Comparison of ENCODE assay signal across 9 cellular contexts in the genomic region with DNA sequence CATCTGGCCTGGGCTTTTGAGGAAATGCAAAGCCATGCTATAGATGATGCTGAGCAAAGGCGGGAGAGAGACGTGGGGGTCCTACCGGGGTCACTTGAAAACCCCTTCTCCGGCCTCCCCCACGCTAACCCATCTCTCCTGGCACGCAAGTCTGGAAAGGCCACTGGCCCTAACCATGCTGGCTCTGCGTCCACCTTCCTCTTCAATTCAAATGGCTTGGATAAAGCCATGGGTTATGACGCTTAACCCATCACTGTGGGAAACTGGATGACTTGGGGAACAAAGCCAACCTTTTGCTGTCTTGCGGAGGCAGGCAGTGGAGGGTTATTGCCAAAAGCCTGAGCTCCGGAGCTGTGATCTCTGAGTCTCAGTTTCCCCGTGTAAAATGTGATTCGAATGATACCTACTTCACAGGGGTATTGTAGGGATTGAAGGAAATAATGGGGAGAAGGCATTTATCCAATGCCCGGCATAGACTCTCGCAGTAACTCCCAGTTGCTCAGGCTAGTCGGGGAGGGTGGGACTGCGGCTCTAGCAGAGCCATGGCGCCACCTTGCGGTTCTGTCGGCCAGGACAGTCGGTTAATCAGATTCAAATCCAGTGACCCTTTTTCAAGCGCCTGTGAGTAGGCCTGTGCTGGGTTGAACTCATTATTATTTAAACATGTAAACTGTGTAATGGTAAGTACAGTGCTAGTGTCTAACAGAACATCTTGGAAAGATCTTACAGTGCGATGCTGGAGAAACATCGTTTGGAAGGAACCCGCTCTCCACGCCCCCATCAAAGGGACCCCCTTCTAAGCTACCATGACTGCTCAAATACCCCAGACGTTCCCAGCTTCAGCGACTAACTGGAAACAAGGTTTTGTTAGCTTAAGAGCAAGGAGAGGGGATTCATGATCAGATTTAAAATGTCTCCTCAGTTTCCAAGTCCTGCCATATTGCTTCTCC. TPM values are rescaled to one million over a fixed set of nuclear protein-coding genes. Genes with fewer than 3 reads are reported as not detected.
DNase-seq lines count a peak whose midpoint lies in the region; ATAC-seq and FAIRE-seq lines count a peak whose summit lies in the region.
"Had no signal": no experiment of that assay in that cellular context is flagged by ENCODE, and none has a peak within 500 bp of the region (broad histone marks: within the 10 kb centered on the region; RNA-seq: fewer than 3 reads in every experiment).

No MANE protein-coding gene starts in this region.

- DNase-seq in COLO668 (lab: John Stamatoyannopoulos, UW; ENCODE audit: unreplicated experiment): peak; percentile 87
- DNase-seq in HUDEP-2 (lab: John Stamatoyannopoulos, UW; ENCODE audit: unreplicated experiment in 76 of 76): peak in 71 of 76 experiments; percentile 2 to 87 (median 71)
- peak; percentile 67 for DNase-seq in NOMO-1 treated with dmso at 0.1 percent for 144 hours (lab: John Stamatoyannopoulos, UW; ENCODE audit: unreplicated experiment)
- DNase-seq in activated CD8-positive, alpha-beta memory T cell treated with anti-CD3 and anti-CD28 coated beads, Interleukin-2, amount 10 ng/mL, durations not matched to agents 7 days and 5 days: peak; percentile 88
- peak; percentile 90 for DNase-seq in mucosa of gallbladder (ENCODE audit: low spot score)
- peak; percentile 92 for DNase-seq in stimulated activated CD8-positive, alpha-beta memory T cell treated with anti-CD3 and anti-CD28 coated beads, Interleukin-4, amount 100 ng/mL, for 48 hours

- no peaks in the 10 kb centered on the region for H3K9me3 Mint-ChIP-seq in activated CD8-positive, alpha-beta memory T cell treated with anti-CD3 and anti-CD28 coated beads, Interleukin-2, amount 10 ng/mL, durations not matched to agents 7 days and 5 days (ENCODE audit: low read depth)
- H3K9me3 Mint-ChIP-seq: T-helper 1 cell treated with Interleukin-12 subunit alpha and Interleukin-12 subunit beta and Interleukin-4 antibody, amounts not matched to agents 30 μg/mL and 1 μg/mL, for 36 hours had no signal

- peak; percentile 81 for ATAC-seq in GM21360 (IDR thresholded peaks at IDR 0.05; ENCODE audit: unreplicated experiment)
- peak; percentile 94 for ATAC-seq in activated CD8-positive, alpha-beta memory T cell treated with anti-CD3 and anti-CD28 coated beads, Interleukin-2, amount 10 ng/mL, durations not matched to agents 7 days and 5 days

- FAIRE-seq in endometrium (lab: Jason Lieb, UNC): peak; percentile 48

- H3K4me1 Mint-ChIP-seq in activated CD8-positive, alpha-beta memory T cell treated with anti-CD3 and anti-CD28 coated beads, Interleukin-2, amount 10 ng/mL, durations not matched to agents 7 days and 5 days: peaks cover 3% of the 10 kb centered on the region

- no peak overlapping the region for H3K27ac Mint-ChIP-seq in activated CD8-positive, alpha-beta memory T cell treated with anti-CD3 and anti-CD28 coated beads, Interleukin-2, amount 10 ng/mL, durations not matched to agents 7 days and 5 days
- H3K27ac Mint-ChIP-seq: T-helper 1 cell treated with Interleukin-12 subunit alpha and Interleukin-12 subunit beta and Interleukin-4 antibody, amounts not matched to agents 30 μg/mL and 1 μg/mL, for 36 hours had no signal

- CTCF ChIA-PET in activated CD8-positive, alpha-beta memory T cell treated with anti-CD3 and anti-CD28 coated beads, Interleukin-2, amount 10 ng/mL, durations not matched to agents 7 days and 5 days (lab: Charles Lee): interaction anchor here (0.9 to 4.9 kb wide), 16 partner anchors 10 to 332 kb away, joined by 3 to 63 read pairs (median 4); a partner anchor contains a TSS

- no peak overlapping the region for H3K4me3 Mint-ChIP-seq in activated CD8-positive, alpha-beta memory T cell treated with anti-CD3 and anti-CD28 coated beads, Interleukin-2, amount 10 ng/mL, durations not matched to agents 7 days and 5 days
- H3K4me3 Mint-ChIP-seq: T-helper 1 cell treated with Interleukin-12 subunit alpha and Interleukin-12 subunit beta and Interleukin-4 antibody, amounts not matched to agents 30 μg/mL and 1 μg/mL, for 36 hours had no signal

- H3K36me3 Mint-ChIP-seq in activated CD8-positive, alpha-beta memory T cell treated with anti-CD3 and anti-CD28 coated beads, Interleukin-2, amount 10 ng/mL, durations not matched to agents 7 days and 5 days: no peaks in the 10 kb centered on the region

- no peaks in the 10 kb centered on the region for H3K27me3 Mint-ChIP-seq in activated CD8-positive, alpha-beta memory T cell treated with anti-CD3 and anti-CD28 coated beads, Interleukin-2, amount 10 ng/mL, durations not matched to agents 7 days and 5 days

RNA-seq across cellular contexts. Expression of a gene that starts 20.3 kb away (rescaled TPM):
- total RNA-seq in activated CD8-positive, alpha-beta memory T cell treated with anti-CD3 and anti-CD28 coated beads, Interleukin-2, amount 10 ng/mL, durations not matched to agents 7 days and 5 days: 10 to 100 TPM; 42.5 to 48.4 TPM
- total RNA-seq in mucosa of gallbladder: 1.3 TPM

Comparison
In these comparisons a context has a peak if more than half of its experiments do, and no peak if none do; other contexts are left out.
1. Peak in every context shown above with its lines: DNase-seq and ATAC-seq.
2. RNA of a gene that starts 20.3 kb away (total RNA-seq): 42.5 to 48.4 TPM in activated CD8-positive, alpha-beta memory T cell treated with anti-CD3 and anti-CD28 coated beads, Interleukin-2, amount 10 ng/mL, durations not matched to agents 7 days and 5 days; 1.3 TPM in mucosa of gallbladder (single experiment); every median in the first group is over 10 times any median in the second.